In genomic region chr9:111484564-111484878, GRCh38 we compare ENCODE assay signal across 8 cellular contexts. TPM values are rescaled to one million over a fixed set of nuclear protein-coding genes. Genes with fewer than 3 reads are reported as not detected.
DNase-seq lines count a peak whose midpoint lies in the region; ATAC-seq and TF ChIP-seq lines count a peak whose summit lies in the region.

No MANE protein-coding gene starts in this region.

- WGBS in esophagus squamous epithelium, 2 donors = 0 to 1% methylated on average over 4 of the region's 4 CpGs
- 0% methylated on average over 4 of the region's 4 CpGs for WGBS in prostate gland

- H3K27me3 Mint-ChIP-seq in T-helper 1 cell treated with Interleukin-12 subunit alpha and Interleukin-12 subunit beta and Interleukin-4 antibody, amounts not matched to agents 30 μg/mL and 1 μg/mL, for 36 hours (ENCODE audit: low read depth) = peaks cover 16% of the 10 kb centered on the region

- no peaks in the 10 kb centered on the region for H3K27me3 ChIP-seq in PC-9 (ENCODE audit: insufficient read depth, low read depth)
- peaks cover 0 to 5% (median 0%) of the 10 kb centered on the region in 4 donors for H3K27me3 ChIP-seq in esophagus squamous epithelium
- H3K27me3 ChIP-seq in prostate gland (replicated peaks; ENCODE audit: insufficient read depth) = no peaks in the 10 kb centered on the region

- peak overlapping the region; percentile 90 for H2AFZ ChIP-seq in PC-9

- POLR2A ChIA-PET in PC-9 (lab: Charles Lee; ENCODE audit: unreplicated experiment) = interaction anchor here (0.6 kb wide), 1 partner anchor 545 kb away, joined by 3 read pairs; no protein-coding TSS in a partner anchor

- no peaks in the 10 kb centered on the region for H3K36me3 ChIP-seq in PC-9 (ENCODE audit: low read depth)
- no peaks in the 10 kb centered on the region for H3K36me3 ChIP-seq in esophagus squamous epithelium
- H3K36me3 ChIP-seq in prostate gland = no peaks in the 10 kb centered on the region

- no peaks in the 10 kb centered on the region for H3K9me2 ChIP-seq in PC-9 (ENCODE audit: insufficient read depth)

- DNase-seq in T-helper 1 cell = no peak
- peak in 1 of 2 experiments; percentile 47 for DNase-seq in PC-9
- DNase-seq in esophagus squamous epithelium (lab: John Stamatoyannopoulos, UW) = no peak
- DNase-seq in prostate gland (ENCODE audit: low spot score) = no peak
- no peak for DNase-seq in DMS 273 treated with DMSO at 0.1 percent for 48 hours (lab: John Stamatoyannopoulos, UW)

- TF ChIP-seq POLR2A in esophagus squamous epithelium (IDR thresholded peaks at IDR 0.05) (no peak), prostate gland (IDR thresholded peaks at IDR 0.05) (no peak)

- intact Hi-C loops in PC-9 (cut with micrococcal nuclease; ENCODE audit: unreplicated experiment) = loop anchor here (5.0 kb wide), 1 partner anchor 178 kb away; the partner anchor contains the start of gene GNG10
- intact Hi-C loops in esophagus squamous epithelium (cut with DNase I) = no loop called here
- intact Hi-C loops in prostate gland (cut with DNase I) = loop anchor here (5.0 kb wide), 1 partner anchor 43 kb away; the partner anchor contains the start of gene ZNF483

- peak overlapping the region; percentile 93 for H3K4me3 ChIP-seq in PC-9
- H3K4me3 ChIP-seq in esophagus squamous epithelium = peak overlapping the region; percentile 65 to 91 (median 82)
- peak overlapping the region; percentile 75 to 85 for H3K4me3 ChIP-seq in prostate gland

- peaks cover 49% of the 10 kb centered on the region for H3K79me2 ChIP-seq in PC-9 (ENCODE audit: low read depth)

- CTCF ChIA-PET in PC-9 (lab: Charles Lee) = no interaction called here

- H3K4me1 ChIP-seq in PC-9 (replicated peaks; ENCODE audit: insufficient read depth) = peaks cover 19% of the 10 kb centered on the region
- peaks cover 12 to 31% (median 14%) of the 10 kb centered on the region in 3 donors for H3K4me1 ChIP-seq in esophagus squamous epithelium
- peaks cover 4% of the 10 kb centered on the region for H3K4me1 ChIP-seq in prostate gland (replicated peaks)

- peak overlapping the region; percentile 80 for H3K4me2 ChIP-seq in PC-9

- peak overlapping the region; percentile 77 for H3K27ac Mint-ChIP-seq in T-helper 1 cell treated with Interleukin-12 subunit alpha and Interleukin-12 subunit beta and Interleukin-4 antibody, amounts not matched to agents 30 μg/mL and 1 μg/mL, for 36 hours

- BruUV-seq in PC-9 (replicated peaks; lab: Mats Ljungman, UMichigan) = no TSS peak

- H3K36me3 Mint-ChIP-seq in T-helper 1 cell treated with Interleukin-12 subunit alpha and Interleukin-12 subunit beta and Interleukin-4 antibody, amounts not matched to agents 30 μg/mL and 1 μg/mL, for 36 hours (ENCODE audit: low read depth) = peaks cover 7% of the 10 kb centered on the region

- no peaks in the 10 kb centered on the region for H3K9me3 Mint-ChIP-seq in T-helper 1 cell treated with Interleukin-12 subunit alpha and Interleukin-12 subunit beta and Interleukin-4 antibody, amounts not matched to agents 30 μg/mL and 1 μg/mL, for 36 hours

- H3F3A ChIP-seq in PC-9 (ENCODE audit: insufficient read depth, low read depth) = peaks cover 35% of the 10 kb centered on the region

- H3K27ac ChIP-seq in PC-9 (peak overlapping the region; percentile 94), esophagus squamous epithelium (peak overlapping the region; percentile 94 to 99 (median 96)), prostate gland (peak overlapping the region; percentile 98 to 99)

- H3K9me3 ChIP-seq in PC-9 (ENCODE audit: insufficient read depth, low read depth) = no peaks in the 10 kb centered on the region
- H3K9me3 ChIP-seq in esophagus squamous epithelium = no peaks in the 10 kb centered on the region
- no peaks in the 10 kb centered on the region for H3K9me3 ChIP-seq in prostate gland

- peak overlapping the region; percentile 79 for H3K4me3 Mint-ChIP-seq in T-helper 1 cell treated with Interleukin-12 subunit alpha and Interleukin-12 subunit beta and Interleukin-4 antibody, amounts not matched to agents 30 μg/mL and 1 μg/mL, for 36 hours

- TF ChIP-seq CTCF in PC-9 (conservative IDR thresholded peaks at IDR 0.05) = no peak
- no peak for TF ChIP-seq CTCF in esophagus squamous epithelium (IDR thresholded peaks at IDR 0.05)
- no peak for TF ChIP-seq CTCF in prostate gland (IDR thresholded peaks at IDR 0.05)

- peaks cover 10% of the 10 kb centered on the region; the same call in 1 of the 2 replicates for H4K20me1 ChIP-seq in PC-9 (ENCODE audit: insufficient read depth)

- peaks cover 26% of the 10 kb centered on the region for H3K4me1 Mint-ChIP-seq in T-helper 1 cell treated with Interleukin-12 subunit alpha and Interleukin-12 subunit beta and Interleukin-4 antibody, amounts not matched to agents 30 μg/mL and 1 μg/mL, for 36 hours (ENCODE audit: low read depth)

- no peak for ATAC-seq in HG02970 (IDR thresholded peaks at IDR 0.05; ENCODE audit: low FRiP score, unreplicated experiment)
- no peak for ATAC-seq in HG02623 (IDR thresholded peaks at IDR 0.05; ENCODE audit: unreplicated experiment)

RNA-seq across cellular contexts. Expression of gene ECPAS, which starts 0.3 kb away (rescaled TPM):
- 79.3 and 123 TPM in 2 replicates for total RNA-seq in PC-9 (2021)
- 10 to 100 TPM; 35.6 to 76.9 (median 47.4) TPM for total RNA-seq in esophagus squamous epithelium
- total RNA-seq in prostate gland = 100 to 1,000 TPM in 1 of 2 donors, 10 to 100 TPM in 1; 87.8 to 103 TPM

RNA-seq across cellular contexts. Expression of gene ZNF483, which starts 40.5 kb away (rescaled TPM):
- total RNA-seq in PC-9 (2021) = 7.0 and 7.3 TPM in 2 replicates
- total RNA-seq in esophagus squamous epithelium = 1 to 10 TPM in 2 of 4 donors, under 1 TPM in 2; 0.23 to 6.5 (median 1.00) TPM
- 10 to 100 TPM; 12.8 to 30.4 TPM for total RNA-seq in prostate gland
